Comparison of ENCODE assay signal across 1 cellular context in genomic region chr6:161417712-161418457, GRCh38.
TF ChIP-seq lines count a peak whose summit lies in the region.

No MANE protein-coding gene starts in this region.

TF ChIP-seq in GM23338, 12 proteins besides CTCF, POLR2A, EP300 and RAD21 (continued from another document):
- TF ChIP-seq ZNF462 (CRISPR knock-in tag; IDR thresholded peaks at IDR 0.05) (no peak), POLR2AphosphoS5 (IDR thresholded peaks at IDR 0.05; ENCODE audit: low read depth) (no peak), JUNB (IDR thresholded peaks at IDR 0.05; ENCODE audit: unreplicated experiment) (no peak)
TF ChIP-seq in GM23338: peak in this region for 0.
